ENCODE assay signal across 1 cellular context in genomic region chr9:137163101-137163661, GRCh38.
TF ChIP-seq lines count a peak whose summit lies in the region.

No MANE protein-coding gene starts in this region.

TF ChIP-seq in neural cell, 6 proteins besides CTCF, POLR2A, EP300 and RAD21:
- TF ChIP-seq REST (IDR thresholded peaks at IDR 0.05; ENCODE audit: borderline replicate concordance), result no peak
- TF ChIP-seq SMC3 (conservative IDR thresholded peaks at IDR 0.05; ENCODE audit: poor library complexity), result no peak
- no peak for TF ChIP-seq TAF1 (IDR thresholded peaks at IDR 0.05; ENCODE audit: low read depth)
- TF ChIP-seq MXI1 (conservative IDR thresholded peaks at IDR 0.05; ENCODE audit: poor library complexity, severe bottlenecking), result no peak
- TF ChIP-seq EZH2 (IDR thresholded peaks at IDR 0.05; ENCODE audit: borderline replicate concordance, insufficient read depth, low read length, poor library complexity, severe bottlenecking), result no peak
- TF ChIP-seq POLR2AphosphoS5 (IDR thresholded peaks at IDR 0.05), result no peak
